Comparison of ENCODE assay signal across 9 cellular contexts in genomic region chr2:171521361-171522056, GRCh38. TPM values are rescaled to one million over a fixed set of nuclear protein-coding genes. Genes with fewer than 3 reads are reported as not detected.
DNase-seq lines count a peak whose midpoint lies in the region; ATAC-seq and TF ChIP-seq lines count a peak whose summit lies in the region.
"Had no signal": no experiment of that assay in that cellular context is flagged by ENCODE, and none has a peak within 500 bp of the region (broad histone marks: within the 10 kb centered on the region; RNA-seq: fewer than 3 reads in every experiment).

No MANE protein-coding gene starts in this region.

- POLR2A ChIA-PET in A673 (lab: Charles Lee; ENCODE audit: low non-redundant PET): no interaction called here

- DNase-seq in A673 (ENCODE audit: low spot score) (no peak), caudate nucleus (lab: John Stamatoyannopoulos, UW) (no peak), medulla oblongata (ENCODE audit: extremely low spot score) (no peak), DMS79 treated with DMSO at 0.1 percent for 48 hours (lab: John Stamatoyannopoulos, UW) (no peak), EL (no peak)
- DNase-seq: NCI-H345 had no signal

- H3K4me3 ChIP-seq in A673 (ENCODE audit: low read depth, low read length, poor library complexity, severe bottlenecking) (peak overlapping the region; percentile 66), muscle layer of colon (ENCODE audit: low read depth in 1 of 2, low read length in 2 of 2) (peak overlapping the region in 1 of 2 donors; percentile 96)

- H3K4me1 ChIP-seq in A673 (ENCODE audit: insufficient read depth, low read length, poor library complexity, severe bottlenecking) (no peaks in the 10 kb centered on the region), muscle layer of colon (ENCODE audit: insufficient read depth, low read length) (peaks cover 22% of the 10 kb centered on the region)

- BruUV-seq in A673 (replicated peaks; lab: Mats Ljungman, UMichigan): no TSS peak

- H3K36me3 ChIP-seq in A673 (ENCODE audit: insufficient read depth, low read length, poor library complexity, severe bottlenecking): no peaks in the 10 kb centered on the region
- H3K36me3 ChIP-seq in muscle layer of colon (ENCODE audit: insufficient read depth, low read length): no peaks in the 10 kb centered on the region

- no peak overlapping the region for H3K27ac ChIP-seq in A673 (ENCODE audit: low read depth, low read length, poor library complexity, severe bottlenecking)
- peak overlapping the region; percentile 81 for H3K27ac ChIP-seq in caudate nucleus (ENCODE audit: low read depth, low read length)
- H3K27ac ChIP-seq in muscle layer of colon (ENCODE audit: low read depth, low read length): peak overlapping the region; percentile 87

- H3K27me3 ChIP-seq in A673 (replicated peaks; ENCODE audit: insufficient read depth, low read depth, low read length, poor library complexity): no peaks in the 10 kb centered on the region
- H3K27me3 ChIP-seq in muscle layer of colon (ENCODE audit: control insufficient read depth in 1 of 2, insufficient read depth in 2 of 2, low read length in 2 of 2): no peaks in the 10 kb centered on the region

- intact Hi-C loops in A673 (cut with micrococcal nuclease; ENCODE audit: unreplicated experiment): no loop called here

- H3K9me3 ChIP-seq in A673 (ENCODE audit: low read depth, low read length, poor library complexity, severe bottlenecking): no peaks in the 10 kb centered on the region
- H3K9me3 ChIP-seq in muscle layer of colon (ENCODE audit: low read length): no peaks in the 10 kb centered on the region

- CTCF ChIA-PET in A673 (lab: Charles Lee): no interaction called here

- H3K9ac ChIP-seq in muscle layer of colon (ENCODE audit: low read length): no peak overlapping the region

- ATAC-seq in HG03342 (IDR thresholded peaks at IDR 0.05; ENCODE audit: unreplicated experiment): peak; percentile 5
- ATAC-seq in HG02973 (IDR thresholded peaks at IDR 0.05; ENCODE audit: unreplicated experiment): no peak

- no peak for TF ChIP-seq CTCF in A673 (conservative IDR thresholded peaks at IDR 0.05; ENCODE audit: low read depth, low read length)

RNA-seq across cellular contexts. Expression of gene CYBRD1, which starts 0.8 kb away (rescaled TPM):
- total RNA-seq in A673 (2021): 7.3 and 8.5 TPM in 2 replicates
